15 cellular contexts compared by ENCODE assay signal in the genomic region with DNA sequence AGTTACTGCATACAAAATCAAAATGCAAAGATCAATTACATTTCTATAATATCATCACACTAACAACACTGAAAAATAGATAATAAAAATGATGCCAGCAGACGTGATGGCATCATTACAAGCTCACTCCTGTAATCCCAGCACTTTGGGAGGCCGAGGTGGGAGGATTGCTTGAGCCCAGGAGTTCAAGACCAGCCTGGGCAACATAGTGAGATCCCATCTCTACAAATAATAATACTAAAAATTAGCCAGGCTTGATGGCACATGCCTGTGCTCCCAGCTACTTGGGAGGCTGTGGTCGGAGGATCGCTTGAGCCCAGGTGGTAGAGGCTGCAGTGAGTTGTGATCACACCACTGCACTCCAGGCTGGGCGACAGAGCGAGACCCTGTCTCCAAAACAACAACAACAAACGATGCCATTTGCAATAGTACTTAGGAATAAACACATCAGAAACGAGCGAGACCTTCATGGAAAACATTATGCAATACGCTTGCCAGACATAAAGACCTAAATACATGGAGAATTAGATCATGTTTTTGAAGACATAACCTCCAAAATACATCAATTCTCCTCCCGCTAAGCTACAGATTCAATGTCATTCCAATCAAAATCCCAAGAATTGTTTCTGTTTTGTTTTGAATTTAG.
A peak's percentile ranks its signal among the peaks of the same experiment; 100 is the strongest.
DNase-seq lines count a peak whose midpoint lies in the region; ATAC-seq and TF ChIP-seq lines count a peak whose summit lies in the region.
"Had no signal": no experiment of that assay in that cellular context is flagged by ENCODE, and none has a peak within 500 bp of the region (broad histone marks: within the 10 kb centered on the region; RNA-seq: fewer than 3 reads in every experiment).

No MANE protein-coding gene starts in this region.

- H3K9me3 ChIP-seq in Panc1 (ENCODE audit: control insufficient read depth, insufficient read depth, low read depth, low read length) (peaks cover 20% of the 10 kb centered on the region; the same call in 1 of the 2 replicates), tibial nerve (peaks cover 0 to 7% (median 0%) of the 10 kb centered on the region in 4 donors)
- H3K9me3 ChIP-seq: BE2C, Peyer's patch had no signal

- no peak for TF ChIP-seq CTCF in Panc1 (IDR thresholded peaks at IDR 0.05)
- no peak for TF ChIP-seq CTCF in tibial nerve (IDR thresholded peaks at IDR 0.05)

- ATAC-seq in Panc1 (no peak), HG02642 (IDR thresholded peaks at IDR 0.05; ENCODE audit: poor library complexity, unreplicated experiment) (no peak)
- ATAC-seq in effector memory CD8-positive, alpha-beta T cell (replicated peaks) = no peak
- ATAC-seq in natural killer cell treated with Interleukin-12 subunit alpha and Interleukin-12 subunit beta and Interleukin-15 and Interleukin-18, amount 100 ng/mL, for 72 hours = no peak

- CTCF ChIA-PET in Panc1 (lab: Charles Lee) = no interaction called here

- no peaks in the 10 kb centered on the region for H3K27me3 Mint-ChIP-seq in effector memory CD8-positive, alpha-beta T cell
- H3K27me3 Mint-ChIP-seq in natural killer cell treated with Interleukin-12 subunit alpha and Interleukin-12 subunit beta and Interleukin-15 and Interleukin-18, amount 100 ng/mL, for 72 hours = no peaks in the 10 kb centered on the region

- H3K27ac ChIP-seq in Panc1 (ENCODE audit: low read length) = peak overlapping the region; percentile 100
- H3K27ac ChIP-seq in tibial nerve = peak overlapping the region in 3 of 4 donors; percentile 63 to 76 (median 65)
- H3K27ac ChIP-seq: Peyer's patch had no signal

- no peaks in the 10 kb centered on the region for H3K36me3 Mint-ChIP-seq in effector memory CD8-positive, alpha-beta T cell (ENCODE audit: insufficient read depth)
- H3K36me3 Mint-ChIP-seq in natural killer cell treated with Interleukin-12 subunit alpha and Interleukin-12 subunit beta and Interleukin-15 and Interleukin-18, amount 100 ng/mL, for 72 hours = no peaks in the 10 kb centered on the region

- peak in 1 of 2 donors; percentile 10 for TF ChIP-seq EP300 in tibial nerve (IDR thresholded peaks at IDR 0.05)

- BruUV-seq in Panc1 (replicated peaks; lab: Mats Ljungman, UMichigan) = no TSS peak

- in situ Hi-C loops in Panc1 (cut with HindIII; ENCODE audit: low pct_unique_long_range_greater_than_20kb, low sequenced_read_pairs) = no loop called here

- no peak for DNase-seq in Panc1 (ENCODE audit: low read depth, low spot score)
- DNase-seq in effector memory CD8-positive, alpha-beta T cell = no peak
- no peak for DNase-seq in natural killer cell treated with Interleukin-12 subunit alpha and Interleukin-12 subunit beta and Interleukin-15 and Interleukin-18, amount 100 ng/mL, for 72 hours (ENCODE audit: low spot score)
- DNase-seq in tibial nerve (ENCODE audit: low spot score in 2 of 2) = no peak
- DNase-seq in DMS 273 (lab: John Stamatoyannopoulos, UW; ENCODE audit: unreplicated experiment) = no peak
- DNase-seq in stimulated activated CD4-positive, alpha-beta T cell treated with anti-CD3 and anti-CD28 coated beads, Interleukin-2, amount 100 ng/mL, for 48 hours = no peak
- DNase-seq: BE2C, DMS 273 treated with DMSO at 0.1 percent for 48 hours, GOT3, Kasumi-1, NCI-H2029, NCI-H774, Peyer's patch, SHP77 treated with DMSO at 0.1 percent for 48 hours had no signal

- no peaks in the 10 kb centered on the region for H3K36me3 ChIP-seq in Panc1 (ENCODE audit: control insufficient read depth, insufficient read depth, low read length)
- no peaks in the 10 kb centered on the region for H3K36me3 ChIP-seq in tibial nerve
- H3K36me3 ChIP-seq: BE2C, Peyer's patch had no signal

- peaks cover 19% of the 10 kb centered on the region for H3K4me1 ChIP-seq in Panc1 (ENCODE audit: control insufficient read depth, insufficient read depth, low read length)
- H3K4me1 ChIP-seq in tibial nerve = peaks cover 0 to 44% (median 22%) of the 10 kb centered on the region in 4 donors
- H3K4me1 ChIP-seq: BE2C had no signal

- peak overlapping the region in 1 of 2 donors; percentile 73 for H3K4me3 Mint-ChIP-seq in effector memory CD8-positive, alpha-beta T cell
- no peak overlapping the region for H3K4me3 Mint-ChIP-seq in natural killer cell treated with Interleukin-12 subunit alpha and Interleukin-12 subunit beta and Interleukin-15 and Interleukin-18, amount 100 ng/mL, for 72 hours

- peak overlapping the region; percentile 83 to 96 for H3K27ac Mint-ChIP-seq in effector memory CD8-positive, alpha-beta T cell
- peak overlapping the region; percentile 62 to 73 for H3K27ac Mint-ChIP-seq in natural killer cell treated with Interleukin-12 subunit alpha and Interleukin-12 subunit beta and Interleukin-15 and Interleukin-18, amount 100 ng/mL, for 72 hours

- intact Hi-C loops in Panc1 (cut with micrococcal nuclease; ENCODE audit: unreplicated experiment) = no loop called here

- no peaks in the 10 kb centered on the region for H3K9me3 Mint-ChIP-seq in effector memory CD8-positive, alpha-beta T cell
- no peaks in the 10 kb centered on the region for H3K9me3 Mint-ChIP-seq in natural killer cell treated with Interleukin-12 subunit alpha and Interleukin-12 subunit beta and Interleukin-15 and Interleukin-18, amount 100 ng/mL, for 72 hours

- WGBS in tibial nerve, 2 donors = 60 to 65% methylated on average over 11 of the region's 11 CpGs

- H3K27me3 ChIP-seq in Panc1 (ENCODE audit: control insufficient read depth, insufficient read depth, low read length) = no peaks in the 10 kb centered on the region
- H3K27me3 ChIP-seq in tibial nerve = no peaks in the 10 kb centered on the region
- H3K27me3 ChIP-seq: BE2C, Peyer's patch had no signal

- TF ChIP-seq POLR2A in tibial nerve (IDR thresholded peaks at IDR 0.05) = no peak

- POLR2A ChIA-PET in Panc1 (lab: Charles Lee) = interaction anchor here (1.5 kb wide), 1 partner anchor 52 kb away, joined by 4 read pairs; no protein-coding TSS in a partner anchor

- peaks cover 12 to 19% of the 10 kb centered on the region in 2 donors for H3K4me1 Mint-ChIP-seq in effector memory CD8-positive, alpha-beta T cell (ENCODE audit: low read depth in 2 of 2)
- peaks cover 14 to 15% of the 10 kb centered on the region in 2 donors for H3K4me1 Mint-ChIP-seq in natural killer cell treated with Interleukin-12 subunit alpha and Interleukin-12 subunit beta and Interleukin-15 and Interleukin-18, amount 100 ng/mL, for 72 hours (ENCODE audit: low read depth in 2 of 2)

- H3K4me3 ChIP-seq in Panc1 (ENCODE audit: low read depth in 2 of 2, low read length in 2 of 2) = no peak overlapping the region
- no peak overlapping the region for H3K4me3 ChIP-seq in tibial nerve
- H3K4me3 ChIP-seq: Peyer's patch had no signal
